14 cellular contexts compared by ENCODE assay signal in genomic region chr1:30872948-30873263, GRCh38. TPM values are rescaled to one million over a fixed set of nuclear protein-coding genes. Genes with fewer than 3 reads are reported as not detected.
DNase-seq lines count a peak whose midpoint lies in the region; ATAC-seq, FAIRE-seq and TF ChIP-seq lines count a peak whose summit lies in the region.
"Had no signal": no experiment of that assay in that cellular context is flagged by ENCODE, and none has a peak within 500 bp of the region (broad histone marks: within the 10 kb centered on the region; RNA-seq: fewer than 3 reads in every experiment).

No MANE protein-coding gene starts in this region.

- H3K4ac ChIP-seq in H1 (replicated peaks; ENCODE audit: insufficient read length, low read depth, low read length) (no peak overlapping the region), trophoblast cell (ENCODE audit: low read depth, low read length) (no peak overlapping the region)

- H2AFZ ChIP-seq in H1 (ENCODE audit: low read length) (no peak overlapping the region), trophoblast cell (ENCODE audit: insufficient read depth, low read length, poor library complexity) (no peak overlapping the region)

- CTCF ChIA-PET in Panc1 (lab: Charles Lee) (no interaction called here), H1 (lab: Charles Lee; ENCODE audit: partially characterized antibody) (interaction anchor here (1.8 to 7.2 kb wide), 3 partner anchors 38 to 70 kb away, joined by 5 to 41 read pairs (median 31); no protein-coding TSS in a partner anchor)

- no peak for TF ChIP-seq EP300 in H1 (IDR thresholded peaks at IDR 0.05; ENCODE audit: borderline replicate concordance in 1 of 2, low read depth in 2 of 2, low read length in 2 of 2)

- H3K23me2 ChIP-seq in H1 (ENCODE audit: low read depth, low read length), result no peaks in the 10 kb centered on the region

- ATAC-seq in Panc1 (peak; percentile 17; the same call in 1 of the 2 replicates), HG02798 (IDR thresholded peaks at IDR 0.05; ENCODE audit: poor library complexity, unreplicated experiment) (no peak), GM18519 (IDR thresholded peaks at IDR 0.05; ENCODE audit: low FRiP score, unreplicated experiment) (no peak)
- no peak for ATAC-seq in activated naive CD4-positive, alpha-beta T cell treated with anti-CD3 and anti-CD28 coated beads, Interleukin-2, amount 50 U/mL, for 72 hours

- intact Hi-C loops in Panc1 (cut with micrococcal nuclease; ENCODE audit: unreplicated experiment), result no loop called here

- H2BK15ac ChIP-seq in H1 (ENCODE audit: low read length), result no peak overlapping the region

- H3K27me3 ChIP-seq in Panc1 (ENCODE audit: control insufficient read depth, insufficient read depth, low read length) (no peaks in the 10 kb centered on the region), H1 (replicated peaks in 1 of 4; ENCODE audit: control insufficient read depth in 3 of 4, extremely low read depth in 1 of 4, insufficient read depth in 3 of 4, low read length in 3 of 4) (no peaks in the 10 kb centered on the region; a peak in 1 of 7 replicates), trophoblast cell (ENCODE audit: insufficient read depth, low read length) (no peaks in the 10 kb centered on the region)

- H3K9ac ChIP-seq in H1 (replicated peaks in 1 of 4; ENCODE audit: extremely low read depth in 1 of 4, low read depth in 3 of 4, low read length in 3 of 4), result no peak overlapping the region
- H3K9ac ChIP-seq in trophoblast cell (ENCODE audit: low read length), result no peak overlapping the region

- BruUV-seq in Panc1 (replicated peaks; lab: Mats Ljungman, UMichigan), result no TSS peak

- H3K79me1 ChIP-seq in H1 (ENCODE audit: low read depth, low read length), result no peaks in the 10 kb centered on the region
- no peaks in the 10 kb centered on the region for H3K79me1 ChIP-seq in trophoblast cell (ENCODE audit: low read length)

- in situ Hi-C loops in Panc1 (cut with HindIII; ENCODE audit: low pct_unique_long_range_greater_than_20kb, low sequenced_read_pairs), result no loop called here

- H3K36me3 Mint-ChIP-seq in activated naive CD4-positive, alpha-beta T cell treated with anti-CD3 and anti-CD28 coated beads, Interleukin-2, amount 50 U/mL, for 72 hours, result no peaks in the 10 kb centered on the region
- H3K36me3 Mint-ChIP-seq: CD4-positive, alpha-beta memory T cell had no signal

- H2AK5ac ChIP-seq in H1 (ENCODE audit: low read depth, low read length) (no peak overlapping the region), trophoblast cell (ENCODE audit: low read length) (no peak overlapping the region)

- peak; percentile 29 for DNase-seq in HK-2 (ENCODE audit: unreplicated experiment)
- DNase-seq in Panc1 (ENCODE audit: low read depth, low spot score), result no peak
- no peak for DNase-seq in H1 (ENCODE audit: low read depth in 1 of 2, low spot score in 2 of 2)
- no peak for DNase-seq in trophoblast cell
- no peak for DNase-seq in activated naive CD4-positive, alpha-beta T cell treated with anti-CD3 and anti-CD28 coated beads, Interleukin-2, amount 50 U/mL, for 72 hours (ENCODE audit: low spot score in 2 of 2)
- DNase-seq: ACHN; CD4-positive, alpha-beta memory T cell; EL; NCI-H1048; NCI-H1694 treated with DMSO at 0.1 percent for 48 hours; NCI-H510A had no signal

- H3K4me2 ChIP-seq in H1 (ENCODE audit: insufficient read depth in 1 of 2, low read depth in 2 of 2, low read length in 2 of 2) (no peak overlapping the region), trophoblast cell (ENCODE audit: low read length) (no peak overlapping the region)

- WGBS in H1 (ENCODE audit: extremely low coverage in 1 of 2, insufficient coverage in 1 of 2, insufficient read length in 1 of 2, insufficient replicate concordance in 2 of 2, low coverage in 1 of 2, low lambda C conversion rate in 2 of 2, missing lambda C conversion rate in 1 of 2), 2 experiments, result 95% methylated on average over 4 of the region's 4 CpGs; no CpG with 5 or more reads in 1 of the 2 experiments
- no CpG with 5 or more reads among the region's 4 CpGs for WGBS in trophoblast cell (ENCODE audit: extremely low coverage, insufficient coverage, insufficient read length)

- no peaks in the 10 kb centered on the region for H3K9me3 ChIP-seq in Panc1 (ENCODE audit: control insufficient read depth, insufficient read depth, low read depth, low read length)
- peaks cover 26 to 30% of the 10 kb centered on the region in 2 experiments for H3K9me3 ChIP-seq in H1 (ENCODE audit: insufficient read depth in 2 of 2, low read depth in 1 of 2, low read length in 1 of 2)
- H3K9me3 ChIP-seq in trophoblast cell (ENCODE audit: insufficient read depth, low read depth, low read length), result peaks cover 22% of the 10 kb centered on the region

- no peak overlapping the region for H2BK120ac ChIP-seq in H1 (replicated peaks; ENCODE audit: low read depth, low read length)
- H2BK120ac ChIP-seq in trophoblast cell (ENCODE audit: insufficient read depth, low read length, poor library complexity), result no peak overlapping the region

- H3K27ac ChIP-seq in Panc1 (ENCODE audit: low read length), result no peak overlapping the region
- H3K27ac ChIP-seq in H1 (ENCODE audit: low read depth, low read length), result no peak overlapping the region
- no peak overlapping the region for H3K27ac ChIP-seq in trophoblast cell (ENCODE audit: low read depth, low read length)
- H3K27ac ChIP-seq: HL-60 had no signal

- no peaks in the 10 kb centered on the region for H4K20me1 ChIP-seq in H1 (replicated peaks in 1 of 2; ENCODE audit: control insufficient read depth in 1 of 2, insufficient read depth in 2 of 2, low read length in 2 of 2)

- no peak overlapping the region for H2BK20ac ChIP-seq in H1 (ENCODE audit: low read length)

- H4K91ac ChIP-seq in H1 (replicated peaks; ENCODE audit: insufficient read length, low read length), result no peak overlapping the region
- no peak overlapping the region for H4K91ac ChIP-seq in trophoblast cell (ENCODE audit: low read depth, low read length)

- no peak for FAIRE-seq in H1 (lab: Jason Lieb, UNC)

- H3K36me3 ChIP-seq in Panc1 (ENCODE audit: control insufficient read depth, insufficient read depth, low read length), result no peaks in the 10 kb centered on the region
- peaks cover 6 to 30% (median 20%) of the 10 kb centered on the region in 4 experiments for H3K36me3 ChIP-seq in H1 (ENCODE audit: control insufficient read depth in 2 of 4, insufficient read depth in 4 of 4, low read length in 3 of 4)
- H3K36me3 ChIP-seq in trophoblast cell (ENCODE audit: control insufficient read depth in 1 of 2, insufficient read depth in 2 of 2, low read length in 2 of 2), result peaks cover 36 to 49% of the 10 kb centered on the region in 2 experiments

- no peak for TF ChIP-seq RAD21 in H1 (IDR thresholded peaks at IDR 0.05 in 1 of 2, conservative IDR thresholded peaks at IDR 0.05 in 1 of 2; ENCODE audit: low read depth in 2 of 2, low read length in 2 of 2)

- H3K18ac ChIP-seq in H1 (ENCODE audit: extremely low read depth, low read length) (no peak overlapping the region), trophoblast cell (ENCODE audit: low read length) (no peak overlapping the region)

- H3K4me3 ChIP-seq in Panc1 (ENCODE audit: low read depth in 2 of 2, low read length in 2 of 2) (no peak overlapping the region), H1 (ENCODE audit: extremely low read depth in 1 of 4, insufficient read depth in 2 of 4, low read depth in 3 of 4, low read length in 4 of 4) (no peak overlapping the region), trophoblast cell (ENCODE audit: low read depth, low read length) (peak overlapping the region; percentile 25)

- H2BK5ac ChIP-seq in H1 (ENCODE audit: low read depth, low read length) (no peak overlapping the region), trophoblast cell (ENCODE audit: low read depth, low read length, poor library complexity) (no peak overlapping the region)

- H3K14ac ChIP-seq in H1 (ENCODE audit: insufficient read length), result no peak overlapping the region
- no peak overlapping the region for H3K14ac ChIP-seq in trophoblast cell (ENCODE audit: low read length)

- TF ChIP-seq CTCF in Panc1 (IDR thresholded peaks at IDR 0.05), result no peak
- TF ChIP-seq CTCF in H1 (IDR thresholded peaks at IDR 0.05; ENCODE audit: control extremely low read depth in 1 of 3, insufficient read depth in 1 of 3, low read depth in 1 of 3, low read length in 3 of 3), result no peak

- no peak overlapping the region for H3K27ac Mint-ChIP-seq in activated naive CD4-positive, alpha-beta T cell treated with anti-CD3 and anti-CD28 coated beads, Interleukin-2, amount 50 U/mL, for 72 hours
- H3K27ac Mint-ChIP-seq: CD4-positive, alpha-beta memory T cell had no signal

- H2BK12ac ChIP-seq in H1 (ENCODE audit: low read depth, low read length), result no peak overlapping the region
- H2BK12ac ChIP-seq in trophoblast cell (ENCODE audit: low read length), result no peak overlapping the region

- no peaks in the 10 kb centered on the region for H3K9me3 Mint-ChIP-seq in activated naive CD4-positive, alpha-beta T cell treated with anti-CD3 and anti-CD28 coated beads, Interleukin-2, amount 50 U/mL, for 72 hours
- H3K9me3 Mint-ChIP-seq: CD4-positive, alpha-beta memory T cell had no signal

- H3K23ac ChIP-seq in H1 (ENCODE audit: insufficient read length), result no peak overlapping the region
- H3K23ac ChIP-seq in trophoblast cell (ENCODE audit: low read length), result no peak overlapping the region

- no peak overlapping the region for H3K56ac ChIP-seq in H1 (replicated peaks; ENCODE audit: insufficient read length, low read depth, low read length)

- POLR2A ChIA-PET in Panc1 (lab: Charles Lee), result no interaction called here
- POLR2A ChIA-PET in H1 (lab: Charles Lee; ENCODE audit: partially characterized antibody), result interaction anchor here (1.0 to 1.5 kb wide), 5 partner anchors 9 to 49 kb away, joined by 4 to 5 read pairs (median 4); no protein-coding TSS in a partner anchor

- H3K79me2 ChIP-seq in H1 (ENCODE audit: control insufficient read depth in 1 of 2, insufficient read depth in 2 of 2, low read length in 2 of 2), result no peaks in the 10 kb centered on the region
- no peaks in the 10 kb centered on the region for H3K79me2 ChIP-seq in trophoblast cell (ENCODE audit: control insufficient read depth, insufficient read depth, low read length, poor library complexity)

- H4K12ac ChIP-seq in trophoblast cell (ENCODE audit: low read depth, low read length), result no peak overlapping the region

- H4K8ac ChIP-seq in H1 (ENCODE audit: extremely low read depth, insufficient read depth, low read length) (no peak overlapping the region), trophoblast cell (ENCODE audit: low read depth, low read length) (no peak overlapping the region)

- H3K4me1 ChIP-seq in Panc1 (ENCODE audit: control insufficient read depth, insufficient read depth, low read length), result no peaks in the 10 kb centered on the region
- peaks cover 0 to 8% (median 5%) of the 10 kb centered on the region in 4 experiments; a peak in 5 of 7 replicates for H3K4me1 ChIP-seq in H1 (replicated peaks in 1 of 4; ENCODE audit: control insufficient read depth in 3 of 4, insufficient read depth in 4 of 4, low read length in 3 of 4)
- peaks cover 3% of the 10 kb centered on the region in 2 experiments for H3K4me1 ChIP-seq in trophoblast cell (ENCODE audit: control insufficient read depth in 1 of 2, insufficient read depth in 2 of 2, low read length in 2 of 2)

- no peak overlapping the region for H4K5ac ChIP-seq in H1 (ENCODE audit: insufficient read length, low read depth, low read length)

- no peak for TF ChIP-seq POLR2A in H1 (IDR thresholded peaks at IDR 0.05; ENCODE audit: control extremely low read depth in 1 of 2, low read depth in 2 of 2, low read length in 2 of 2)

RNA-seq across cellular contexts. Expression of gene SDC3, which starts 35.7 kb away (rescaled TPM):
- total RNA-seq in Panc1 (2021; ENCODE audit: unreplicated experiment), result 36.1 TPM
- polyA plus RNA-seq in Panc1 (2012; ENCODE audit: insufficient read length), result 32.5 TPM
- 26.8 and 27.0 TPM in 2 replicates for total RNA-seq in H1 (2021; fragmentation: NEBNext Ultra II Directional; extraction: Animal tissue kit (Norgen Biotek cat#: 25700))
- 7.0 and 12.7 TPM in 2 replicates for polyA plus RNA-seq in H1 (2011; rRNA removed)
- polyA plus RNA-seq in H1 (2011; cell fraction: cytosol; rRNA removed), result 8.1 TPM
- polyA plus RNA-seq in H1 (2011; cell fraction: nucleus; rRNA removed), result 18.5 TPM
- polyA plus RNA-seq in H1 (2012, experiment 1 of 2), result 17.6 to 28.5 TPM (median 21.8 TPM) in 4 replicates
- polyA plus RNA-seq in H1 (2012, experiment 2 of 2), result 15.0 TPM
- 32.4 TPM for polyA plus RNA-seq in H1 (2013, experiment 1 of 2)
- polyA plus RNA-seq in H1 (2013, experiment 2 of 2), result 33.1 TPM
- polyA minus RNA-seq in H1 (2011; rRNA and poly(A)+ RNA removed), result 8.2 and 9.3 TPM in 2 replicates
- 15.2 TPM for polyA minus RNA-seq in H1 (2011; cell fraction: cytosol; rRNA and poly(A)+ RNA removed)
- polyA minus RNA-seq in H1 (2011; cell fraction: nucleus; rRNA and poly(A)+ RNA removed), result 12.0 TPM
- polyA plus RNA-seq in trophoblast cell (2013), result 64.9 and 65.2 TPM in 2 replicates
- 1 to 10 TPM in 1 of 2 donors, not detected in 1; 1.7 TPM for total RNA-seq in activated naive CD4-positive, alpha-beta T cell treated with anti-CD3 and anti-CD28 coated beads, Interleukin-2, amount 50 U/mL, for 72 hours
- polyA plus RNA-seq: CD4-positive, alpha-beta memory T cell had no signal

Comparison
In these comparisons a context has a peak if more than half of its experiments do, and no peak if none do; other contexts are left out.
1. RNA of gene SDC3, which starts 35.7 kb away (total RNA-seq): 36.1 TPM in Panc1 (single experiment) and 26.8 to 27.0 TPM in H1; 1.7 TPM in activated naive CD4-positive, alpha-beta T cell treated with anti-CD3 and anti-CD28 coated beads, Interleukin-2, amount 50 U/mL, for 72 hours; every median in the first group is over 10 times any median in the second.